In genomic region chr1:221611930-221612777, GRCh38 we compare ENCODE assay signal across 9 cellular contexts.
DNase-seq lines count a peak whose midpoint lies in the region; ATAC-seq, FAIRE-seq and TF ChIP-seq lines count a peak whose summit lies in the region.
"Had no signal": no experiment of that assay in that cellular context is flagged by ENCODE, and none has a peak within 500 bp of the region (broad histone marks: within the 10 kb centered on the region; RNA-seq: fewer than 3 reads in every experiment).

No MANE protein-coding gene starts in this region.

- H3K4me3 ChIP-seq in pancreas: no peak overlapping the region

- H3K27ac ChIP-seq in pancreas: no peak overlapping the region

- no peaks in the 10 kb centered on the region for H3K27me3 ChIP-seq in pancreas

- WGBS in pancreas, 2 donors: 29 to 37% methylated on average over 6 of the region's 6 CpGs

- H3K36me3 ChIP-seq in pancreas: no peaks in the 10 kb centered on the region

- no peaks in the 10 kb centered on the region for H3K9me3 Mint-ChIP-seq in activated naive CD8-positive, alpha-beta T cell treated with anti-CD3 and anti-CD28 coated beads for 36 hours
- H3K9me3 Mint-ChIP-seq: activated CD4-positive, alpha-beta memory T cell treated with anti-CD3 and anti-CD28 coated beads for 36 hours had no signal

- H3K4me3 Mint-ChIP-seq in activated naive CD8-positive, alpha-beta T cell treated with anti-CD3 and anti-CD28 coated beads for 36 hours: no peak overlapping the region
- H3K4me3 Mint-ChIP-seq: activated CD4-positive, alpha-beta memory T cell treated with anti-CD3 and anti-CD28 coated beads for 36 hours had no signal

- H3K36me3 Mint-ChIP-seq in activated naive CD8-positive, alpha-beta T cell treated with anti-CD3 and anti-CD28 coated beads for 36 hours: no peaks in the 10 kb centered on the region
- H3K36me3 Mint-ChIP-seq: activated CD4-positive, alpha-beta memory T cell treated with anti-CD3 and anti-CD28 coated beads for 36 hours had no signal

- intact Hi-C loops in pancreas (cut with DNase I): no loop called here

- FAIRE-seq in pancreas (lab: Jason Lieb, UNC): no peak

- TF ChIP-seq CTCF in pancreas (IDR thresholded peaks at IDR 0.05): no peak

- H3K4me1 ChIP-seq in pancreas: no peaks in the 10 kb centered on the region

- no peaks in the 10 kb centered on the region for H3K9me3 ChIP-seq in pancreas

- no peaks in the 10 kb centered on the region for H3K4me1 Mint-ChIP-seq in activated naive CD8-positive, alpha-beta T cell treated with anti-CD3 and anti-CD28 coated beads for 36 hours

- H3K27ac Mint-ChIP-seq in activated naive CD8-positive, alpha-beta T cell treated with anti-CD3 and anti-CD28 coated beads for 36 hours: no peak overlapping the region
- H3K27ac Mint-ChIP-seq: activated CD4-positive, alpha-beta memory T cell treated with anti-CD3 and anti-CD28 coated beads for 36 hours had no signal

- no peaks in the 10 kb centered on the region for H3K27me3 Mint-ChIP-seq in activated naive CD8-positive, alpha-beta T cell treated with anti-CD3 and anti-CD28 coated beads for 36 hours
- H3K27me3 Mint-ChIP-seq: activated CD4-positive, alpha-beta memory T cell treated with anti-CD3 and anti-CD28 coated beads for 36 hours had no signal

- peak in 3 of 4 donors; percentile 44 to 63 (median 60) for ATAC-seq in pancreas
- ATAC-seq in GM19467 (IDR thresholded peaks at IDR 0.05; ENCODE audit: unreplicated experiment): no peak

- DNase-seq in DMS53 (lab: John Stamatoyannopoulos, UW) (peak; percentile 81), NCI-H82 treated with DMSO at 0.1 percent for 48 hours (lab: John Stamatoyannopoulos, UW; ENCODE audit: unreplicated experiment) (peak; percentile 59), fibroblast of gingiva (ENCODE audit: low read depth) (peak; percentile 74), pancreas (peak in 1 of 6 donors; percentile 17), cerebellar cortex (ENCODE audit: low spot score) (no peak), cerebellar nuclear complex (lab: John Stamatoyannopoulos, UW) (no peak)
- DNase-seq in activated naive CD8-positive, alpha-beta T cell treated with anti-CD3 and anti-CD28 coated beads for 36 hours: no peak
- DNase-seq: activated CD4-positive, alpha-beta memory T cell treated with anti-CD3 and anti-CD28 coated beads for 36 hours had no signal

Comparison
In these comparisons a context has a peak if more than half of its experiments do, and no peak if none do; other contexts are left out.
1. DNase-seq: peak in DMS53 (single experiment), NCI-H82 treated with DMSO at 0.1 percent for 48 hours (single experiment) and fibroblast of gingiva (single experiment); none in cerebellar cortex (single experiment), cerebellar nuclear complex (0 of 2) and activated naive CD8-positive, alpha-beta T cell treated with anti-CD3 and anti-CD28 coated beads for 36 hours (single experiment).